In the genomic region with DNA sequence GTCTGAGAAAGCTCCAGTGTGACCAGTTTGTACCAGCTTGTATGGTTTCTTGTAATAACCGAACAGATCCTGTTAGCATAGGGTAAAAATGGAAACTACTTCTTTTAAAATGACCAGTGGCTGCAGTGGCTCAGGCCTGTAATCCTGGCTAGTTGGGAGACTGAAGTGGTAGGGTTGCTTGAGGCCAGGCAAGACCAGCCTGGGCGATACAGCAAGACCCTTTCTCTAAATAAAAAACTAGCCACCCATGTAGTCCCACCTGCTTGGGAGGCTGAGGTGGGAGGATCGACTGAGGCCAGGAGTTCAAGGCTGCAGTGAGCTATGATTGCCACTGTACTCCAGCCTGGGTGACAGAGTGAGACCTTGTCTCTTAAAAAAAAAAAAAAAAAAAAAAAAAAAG, we compare ENCODE assay signal across 25 cellular contexts. TPM values are rescaled to one million over a fixed set of nuclear protein-coding genes. Genes with fewer than 3 reads are reported as not detected.
DNase-seq lines count a peak whose midpoint lies in the region; ATAC-seq, FAIRE-seq and TF ChIP-seq lines count a peak whose summit lies in the region.
"Had no signal": no experiment of that assay in that cellular context is flagged by ENCODE, and none has a peak within 500 bp of the region (broad histone marks: within the 10 kb centered on the region; RNA-seq: fewer than 3 reads in every experiment).

No MANE protein-coding gene starts in this region.

- BruUV-seq in HepG2 (replicated peaks; lab: Mats Ljungman, UMichigan) = no TSS peak

- no peaks in the 10 kb centered on the region for H3K27me3 Mint-ChIP-seq in activated CD4-positive, alpha-beta T cell treated with anti-CD3 and anti-CD28 coated beads for 36 hours
- no peaks in the 10 kb centered on the region for H3K27me3 Mint-ChIP-seq in WTC11 (ENCODE audit: low read depth)
- H3K27me3 Mint-ChIP-seq in activated CD8-positive, alpha-beta T cell treated with anti-CD3 and anti-CD28 coated beads for 36 hours = no peaks in the 10 kb centered on the region
- H3K27me3 Mint-ChIP-seq: B cell had no signal

- in situ Hi-C loops in HepG2 (cut with HindIII; ENCODE audit: extremely low pct_ligation_motif_present, low pct_unique_long_range_greater_than_20kb) = no loop called here

- ATAC-seq in activated CD4-positive, alpha-beta T cell treated with anti-CD3 and anti-CD28 coated beads for 36 hours = no peak
- ATAC-seq in WTC11 (no peak), HepG2 (peak; percentile 37; the same call in 2 of the 3 replicates), HG03571 (IDR thresholded peaks at IDR 0.05; ENCODE audit: unreplicated experiment) (no peak), HG02970 (IDR thresholded peaks at IDR 0.05; ENCODE audit: low FRiP score, unreplicated experiment) (no peak)
- ATAC-seq in activated CD8-positive, alpha-beta T cell treated with anti-CD3 and anti-CD28 coated beads for 36 hours = no peak

- H3K9me3 Mint-ChIP-seq in activated CD4-positive, alpha-beta T cell treated with anti-CD3 and anti-CD28 coated beads for 36 hours (ENCODE audit: low read depth) = no peaks in the 10 kb centered on the region
- H3K9me3 Mint-ChIP-seq in WTC11 = 0 out of 2 replicates have a peak, but pooled peaks cover 4% of the 10 kb centered on the region
- H3K9me3 Mint-ChIP-seq in activated CD8-positive, alpha-beta T cell treated with anti-CD3 and anti-CD28 coated beads for 36 hours = no peaks in the 10 kb centered on the region
- H3K9me3 Mint-ChIP-seq: endodermal cell, HFFc6 had no signal

- peaks cover 5% of the 10 kb centered on the region; the same call in 1 of the 2 replicates for H4K20me1 ChIP-seq in HepG2 (ENCODE audit: insufficient read depth, low read length)

- H3K4me3 ChIP-seq in HepG2 (replicated peaks in 1 of 3; ENCODE audit: insufficient read depth in 1 of 3, low read depth in 2 of 3, low read length in 3 of 3) = no peak overlapping the region

- peak overlapping the region; percentile 55 for H3K27ac Mint-ChIP-seq in activated CD4-positive, alpha-beta T cell treated with anti-CD3 and anti-CD28 coated beads for 36 hours
- peak overlapping the region; percentile 18; the same call in 1 of the 2 replicates for H3K27ac Mint-ChIP-seq in WTC11
- H3K27ac Mint-ChIP-seq in activated CD8-positive, alpha-beta T cell treated with anti-CD3 and anti-CD28 coated beads for 36 hours = no peak overlapping the region
- H3K27ac Mint-ChIP-seq: B cell had no signal

- no peak for TF ChIP-seq CTCF in WTC11 (IDR thresholded peaks at IDR 0.05)
- TF ChIP-seq CTCF in HepG2 (CRISPR knock-in tag; IDR thresholded peaks at IDR 0.05) = no peak
- no peak for TF ChIP-seq CTCF in activated CD8-positive, alpha-beta T cell treated with anti-CD3 and anti-CD28 coated beads for 36 hours (IDR thresholded peaks at IDR 0.05)

- no peak for TF ChIP-seq POLR2A in HepG2 (IDR thresholded peaks at IDR 0.05; ENCODE audit: insufficient read depth in 1 of 2, low read depth in 2 of 2, low read length in 2 of 2)

- no peak overlapping the region for H2AFZ ChIP-seq in HepG2 (ENCODE audit: low read length)

- peaks cover 1 to 8% of the 10 kb centered on the region in 2 experiments; a peak in 3 of 5 replicates for H3K36me3 ChIP-seq in HepG2 (replicated peaks in 1 of 2; ENCODE audit: control insufficient read depth in 1 of 2, insufficient read depth in 2 of 2, low read length in 2 of 2)

- no peaks in the 10 kb centered on the region for H3K27me3 ChIP-seq in HepG2 (ENCODE audit: control insufficient read depth in 1 of 2, insufficient read depth in 2 of 2, low read length in 2 of 2)

- intact Hi-C loops in activated CD4-positive, alpha-beta T cell treated with anti-CD3 and anti-CD28 coated beads for 36 hours (cut with DNase I, micrococcal nuclease) = no loop called here
- intact Hi-C loops in HepG2 (cut with micrococcal nuclease; ENCODE audit: unreplicated experiment) = no loop called here
- intact Hi-C loops in activated CD8-positive, alpha-beta T cell treated with anti-CD3 and anti-CD28 coated beads for 36 hours (cut with micrococcal nuclease) = no loop called here

- TF ChIP-seq EP300 in HepG2 (IDR thresholded peaks at IDR 0.05; ENCODE audit: low read depth in 2 of 2, low read length in 2 of 2) (no peak), HepG2 (CRISPR knock-in tag; IDR thresholded peaks at IDR 0.05; ENCODE audit: borderline replicate concordance) (no peak)

- peaks cover 59% of the 10 kb centered on the region for H3K4me1 ChIP-seq in HepG2 (ENCODE audit: insufficient read depth, low read length)

- H3K9ac ChIP-seq in HepG2 (ENCODE audit: insufficient read depth, low read depth, low read length) = no peak overlapping the region

- H3K36me3 Mint-ChIP-seq in activated CD4-positive, alpha-beta T cell treated with anti-CD3 and anti-CD28 coated beads for 36 hours (ENCODE audit: low read depth) = peaks cover 10% of the 10 kb centered on the region
- peaks cover 9% of the 10 kb centered on the region for H3K36me3 Mint-ChIP-seq in WTC11
- peaks cover 5% of the 10 kb centered on the region for H3K36me3 Mint-ChIP-seq in activated CD8-positive, alpha-beta T cell treated with anti-CD3 and anti-CD28 coated beads for 36 hours (ENCODE audit: low read depth)

- no peak overlapping the region for H3K4me3 Mint-ChIP-seq in activated CD4-positive, alpha-beta T cell treated with anti-CD3 and anti-CD28 coated beads for 36 hours
- H3K4me3 Mint-ChIP-seq in WTC11 = no peak overlapping the region
- no peak overlapping the region for H3K4me3 Mint-ChIP-seq in activated CD8-positive, alpha-beta T cell treated with anti-CD3 and anti-CD28 coated beads for 36 hours
- H3K4me3 Mint-ChIP-seq: B cell, endodermal cell, HFFc6 had no signal

- no peak for FAIRE-seq in HepG2 (lab: Jason Lieb, UNC)
- FAIRE-seq: D721Med had no signal

- POLR2A ChIA-PET in activated CD4-positive, alpha-beta T cell treated with anti-CD3 and anti-CD28 coated beads for 36 hours (lab: Charles Lee) = interaction anchor here (0.6 kb wide), 2 partner anchors 9 to 121 kb away, joined by 3 read pairs; no protein-coding TSS in a partner anchor
- POLR2A ChIA-PET in WTC11 (lab: Charles Lee) (interaction anchor here (0.6 to 0.9 kb wide), 3 partner anchors 126 to 1205 kb away, joined by 4 to 6 read pairs (median 5); a partner anchor contains a TSS), HepG2 (lab: Yijun Ruan, JAX) (interaction anchor here (1.5 kb wide), 1 partner anchor 85 kb away, joined by 4 read pairs; a partner anchor contains a TSS)
- POLR2A ChIA-PET in activated CD8-positive, alpha-beta T cell treated with anti-CD3 and anti-CD28 coated beads for 36 hours (lab: Charles Lee) = interaction anchor here (0.6 kb wide), 1 partner anchor 84 kb away, joined by 3 read pairs; no protein-coding TSS in a partner anchor

- H3K27ac ChIP-seq in HepG2 (ENCODE audit: extremely low read length, insufficient read depth, low read length) (peak overlapping the region; percentile 27), substantia nigra (ENCODE audit: low read depth, low read length, poor library complexity, severe bottlenecking) (peak overlapping the region; percentile 90)
- H3K27ac ChIP-seq: HL-60 had no signal

- 87% methylated on average over 3 of the region's 3 CpGs for WGBS in HepG2 (ENCODE audit: low lambda C conversion rate)

- H3K79me2 ChIP-seq in HepG2 (ENCODE audit: insufficient read depth, low read length) = peaks cover 55% of the 10 kb centered on the region

- H3K9me3 ChIP-seq in HepG2 (ENCODE audit: low read length) = no peaks in the 10 kb centered on the region

- H3K4me1 Mint-ChIP-seq in activated CD4-positive, alpha-beta T cell treated with anti-CD3 and anti-CD28 coated beads for 36 hours = peaks cover 36% of the 10 kb centered on the region
- no peaks in the 10 kb centered on the region for H3K4me1 Mint-ChIP-seq in WTC11
- peaks cover 29% of the 10 kb centered on the region for H3K4me1 Mint-ChIP-seq in activated CD8-positive, alpha-beta T cell treated with anti-CD3 and anti-CD28 coated beads for 36 hours (ENCODE audit: low read depth)

- no peak overlapping the region for H3K4me2 ChIP-seq in HepG2 (ENCODE audit: low read depth, low read length)

- DNase-seq in activated CD4-positive, alpha-beta T cell treated with anti-CD3 and anti-CD28 coated beads for 36 hours = no peak
- DNase-seq in activated CD4-positive, alpha-beta T cell treated with anti-CD3 and anti-CD28 coated beads, Interleukin-2, amount 50 U/mL, for 1 hour = no peak
- no peak for DNase-seq in WTC11 (ENCODE audit: low spot score)
- no peak for DNase-seq in HepG2 (ENCODE audit: low spot score)
- DNase-seq in substantia nigra (lab: John Stamatoyannopoulos, UW) = no peak
- DNase-seq in activated CD8-positive, alpha-beta T cell treated with anti-CD3 and anti-CD28 coated beads for 36 hours = no peak
- DNase-seq: 8988T; activated CD8-positive, alpha-beta memory T cell treated with anti-CD3 and anti-CD28 coated beads, Interleukin-2, amount 50 U/mL, for 48 hours; EL; endodermal cell; HFFc6; mesenchymal stem cell; NCI-H146; NCI-H2171 treated with DMSO at 0.1 percent for 48 hours; NCI-H82; OCI-M1; SHP77 treated with DMSO at 0.1 percent for 48 hours; stimulated activated CD4-positive, alpha-beta T cell treated with anti-CD3 and anti-CD28 coated beads, Interleukin-1b, Interleukin-23, amount 100 ng/mL, for 48 hours; stimulated activated naive CD4-positive, alpha-beta T cell treated with Interleukin-2 at 50 U/mL for 16 hours; T-helper 1 cell had no signal

- no peak for TF ChIP-seq RAD21 in HepG2 (CRISPR knock-in tag; IDR thresholded peaks at IDR 0.05)

- CTCF ChIA-PET in activated CD4-positive, alpha-beta T cell treated with anti-CD3 and anti-CD28 coated beads for 36 hours (lab: Charles Lee) = interaction anchor here (1.5 kb wide), 1 partner anchor 9 kb away, joined by 3 read pairs; no protein-coding TSS in a partner anchor
- CTCF ChIA-PET in WTC11 (lab: Charles Lee) (interaction anchor here (0.6 to 0.9 kb wide), 2 partner anchors 136 to 259 kb away, joined by 3 read pairs; no protein-coding TSS in a partner anchor), HepG2 (lab: Yijun Ruan, JAX; ENCODE audit: low intra/inter-chr PET ratio, low total read pairs) (no interaction called here)
- CTCF ChIA-PET in activated CD8-positive, alpha-beta T cell treated with anti-CD3 and anti-CD28 coated beads for 36 hours (lab: Charles Lee) = no interaction called here

RNA-seq across cellular contexts. Expression of a gene that starts 7.3 kb away (rescaled TPM):
- 10 to 100 TPM; 31.2 to 31.6 TPM for total RNA-seq in activated CD4-positive, alpha-beta T cell treated with anti-CD3 and anti-CD28 coated beads for 36 hours
- total RNA-seq in WTC11 (2021) (26.6 to 31.6 TPM (median 27.2 TPM) in 3 replicates), HepG2 (2016; rRNA removed; fragmentation: Illumina TruSeq; extraction: Trizol) (21.8 and 26.6 TPM in 2 replicates)
- 40.0 and 40.8 TPM in 2 replicates for total RNA-seq in HepG2 (2016; cell fraction: cytosol; rRNA removed; fragmentation: Illumina TruSeq; extraction: Trizol; ENCODE audit: low read depth)
- total RNA-seq in HepG2 (2016; cell fraction: insoluble cytoplasmic fraction; rRNA removed; fragmentation: Illumina TruSeq; extraction: Trizol) = 20.3 and 28.0 TPM in 2 replicates
- 14.7 and 16.1 TPM in 2 replicates for total RNA-seq in HepG2 (2016; cell fraction: membrane; rRNA removed; fragmentation: Illumina TruSeq; extraction: Trizol)
- total RNA-seq in HepG2 (2016; cell fraction: nucleus; rRNA removed; fragmentation: Illumina TruSeq; extraction: Trizol) = 28.1 and 31.5 TPM in 2 replicates
- 12.5 and 14.5 TPM in 2 replicates for polyA plus RNA-seq in HepG2 (2011; rRNA removed)
- polyA plus RNA-seq in HepG2 (2011; cell fraction: cytosol; rRNA removed) = 9.0 and 16.0 TPM in 2 replicates
- polyA plus RNA-seq in HepG2 (2011; cell fraction: nucleus; rRNA removed) = 8.4 and 11.2 TPM in 2 replicates
- polyA plus RNA-seq in HepG2 (2012) = 29.3 and 37.7 TPM in 2 replicates
- polyA plus RNA-seq in HepG2 (2016; cell fraction: cytosol; fragmentation: Illumina TruSeq; extraction: Trizol; ENCODE audit: low read depth) = 2.8 and 3.4 TPM in 2 replicates
- 17.3 and 21.3 TPM in 2 replicates for polyA plus RNA-seq in HepG2 (2016; cell fraction: insoluble cytoplasmic fraction; fragmentation: Illumina TruSeq; extraction: Trizol; ENCODE audit: low read depth)
- polyA plus RNA-seq in HepG2 (2016; cell fraction: membrane; fragmentation: Illumina TruSeq; extraction: Trizol; ENCODE audit: low read depth) = 7.1 and 8.4 TPM in 2 replicates
- 37.7 and 38.2 TPM in 2 replicates for polyA plus RNA-seq in HepG2 (2016; cell fraction: nucleus; fragmentation: Illumina TruSeq; extraction: Trizol; ENCODE audit: insufficient read depth, low read depth)
- 26.0 and 50.2 TPM in 2 replicates for polyA minus RNA-seq in HepG2 (2011; rRNA and poly(A)+ RNA removed; ENCODE audit: low replicate concordance)
- 22.2 and 36.3 TPM in 2 replicates for polyA minus RNA-seq in HepG2 (2011; cell fraction: cytosol; rRNA and poly(A)+ RNA removed)
- 24.5 and 28.5 TPM in 2 replicates for polyA minus RNA-seq in HepG2 (2011; cell fraction: nucleus; rRNA and poly(A)+ RNA removed)
- 10 to 100 TPM; 23.1 to 23.2 TPM for total RNA-seq in activated CD8-positive, alpha-beta T cell treated with anti-CD3 and anti-CD28 coated beads for 36 hours

Comparison
In these comparisons a context has a peak if more than half of its experiments do, and no peak if none do; other contexts are left out.
1. CTCF ChIA-PET loops: an anchor here in activated CD4-positive, alpha-beta T cell treated with anti-CD3 and anti-CD28 coated beads for 36 hours (1.5 kb wide) and WTC11 (0.6 to 0.9 kb wide); none called in HepG2 and activated CD8-positive, alpha-beta T cell treated with anti-CD3 and anti-CD28 coated beads for 36 hours.